In the genomic region with DNA sequence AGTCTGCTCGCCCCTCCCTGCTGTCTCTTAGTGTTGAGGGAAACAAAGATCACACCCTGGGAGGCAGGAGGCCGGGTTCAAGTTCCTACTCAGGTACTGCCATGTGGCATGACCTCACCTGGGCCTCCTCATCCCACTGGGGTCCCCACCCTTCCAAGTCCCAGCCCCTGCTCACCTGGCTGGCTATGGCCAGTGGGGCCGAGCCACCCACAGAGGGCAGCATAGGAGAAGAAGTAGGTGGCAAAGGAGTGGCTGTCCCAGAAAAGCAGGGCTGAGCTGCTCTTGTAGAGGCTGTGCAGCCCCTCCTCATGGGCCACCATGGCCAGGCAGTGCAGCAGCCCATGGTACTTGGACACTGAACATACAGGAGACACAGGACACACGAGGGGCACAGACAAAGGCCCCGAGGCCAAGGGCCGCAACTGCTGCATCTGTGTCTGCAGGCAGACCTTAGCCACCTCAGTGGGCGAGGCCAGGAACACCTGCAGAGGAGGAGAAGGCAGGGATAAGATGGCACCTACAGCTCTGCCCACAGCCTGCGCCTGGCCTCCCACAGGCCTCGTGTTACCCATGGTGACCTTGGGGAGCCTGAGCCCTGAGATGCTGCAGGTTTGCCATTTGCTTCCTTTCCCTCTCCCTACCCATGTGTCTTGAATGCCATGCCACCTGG, we compare ENCODE assay signal across 2 cellular contexts.
TF ChIP-seq lines count a peak whose summit lies in the region.

No MANE protein-coding gene starts in this region.

TF ChIP-seq in HCT116, 20 proteins besides CTCF, POLR2A, EP300 and RAD21:
- TF ChIP-seq ELF1 (IDR thresholded peaks at IDR 0.05; ENCODE audit: borderline replicate concordance, low read depth) (no peak), SP1 (IDR thresholded peaks at IDR 0.05; ENCODE audit: low read depth) (no peak), CBX3 (IDR thresholded peaks at IDR 0.05; ENCODE audit: low read depth) (no peak), EZH2 (IDR thresholded peaks at IDR 0.05) (no peak), TCF7L2 (IDR thresholded peaks at IDR 0.05; ENCODE audit: borderline replicate concordance, extremely low read depth, insufficient read depth, insufficient read length) (no peak), EZH2phosphoT487 (IDR thresholded peaks at IDR 0.05; ENCODE audit: borderline replicate concordance) (no peak), JUND (IDR thresholded peaks at IDR 0.05) (no peak), YY1 (IDR thresholded peaks at IDR 0.05; ENCODE audit: extremely low read depth, insufficient replicate concordance, low read depth, low read length) (no peak), ZFX (IDR thresholded peaks at IDR 0.05) (no peak), REST (IDR thresholded peaks at IDR 0.05; ENCODE audit: low read depth) (no peak), CEBPB (IDR thresholded peaks at IDR 0.05; ENCODE audit: low read depth) (no peak), ZNF274 (IDR thresholded peaks at IDR 0.05; ENCODE audit: low read depth, low read length) (no peak), POLR2AphosphoS5 (IDR thresholded peaks at IDR 0.05; ENCODE audit: low read depth, low read length) (no peak), EGR1 (IDR thresholded peaks at IDR 0.05; ENCODE audit: low read depth) (no peak), SRF (IDR thresholded peaks at IDR 0.05; ENCODE audit: low read depth) (no peak), MAX (IDR thresholded peaks at IDR 0.05) (no peak), SIN3A (IDR thresholded peaks at IDR 0.05; ENCODE audit: low read depth) (no peak), ATF3 (IDR thresholded peaks at IDR 0.05) (no peak)
- TF ChIP-seq, protein P1, sequence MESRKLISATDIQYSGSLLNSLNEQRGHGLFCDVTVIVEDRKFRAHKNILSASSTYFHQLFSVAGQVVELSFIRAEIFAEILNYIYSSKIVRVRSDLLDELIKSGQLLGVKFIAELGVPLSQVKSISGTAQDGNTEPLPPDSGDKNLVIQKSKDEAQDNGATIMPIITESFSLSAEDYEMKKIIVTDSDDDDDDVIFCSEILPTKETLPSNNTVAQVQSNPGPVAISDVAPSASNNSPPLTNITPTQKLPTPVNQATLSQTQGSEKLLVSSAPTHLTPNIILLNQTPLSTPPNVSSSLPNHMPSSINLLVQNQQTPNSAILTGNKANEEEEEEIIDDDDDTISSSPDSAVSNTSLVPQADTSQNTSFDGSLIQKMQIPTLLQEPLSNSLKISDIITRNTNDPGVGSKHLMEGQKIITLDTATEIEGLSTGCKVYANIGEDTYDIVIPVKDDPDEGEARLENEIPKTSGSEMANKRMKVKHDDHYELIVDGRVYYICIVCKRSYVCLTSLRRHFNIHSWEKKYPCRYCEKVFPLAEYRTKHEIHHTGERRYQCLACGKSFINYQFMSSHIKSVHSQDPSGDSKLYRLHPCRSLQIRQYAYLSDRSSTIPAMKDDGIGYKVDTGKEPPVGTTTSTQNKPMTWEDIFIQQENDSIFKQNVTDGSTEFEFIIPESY (IDR thresholded peaks at IDR 0.05; ENCODE audit: extremely low read depth, insufficient replicate concordance, low read length) = no peak

TF ChIP-seq in HepG2, 621 proteins besides CTCF, POLR2A, EP300 and RAD21:
- TF ChIP-seq ZFP90 (CRISPR knock-in tag; IDR thresholded peaks at IDR 0.05; ENCODE audit: borderline replicate concordance) = no peak
- no peak for TF ChIP-seq ZFP37 (CRISPR knock-in tag; IDR thresholded peaks at IDR 0.05; ENCODE audit: borderline replicate concordance)
- TF ChIP-seq MBD4 (IDR thresholded peaks at IDR 0.05; ENCODE audit: borderline replicate concordance, low read length) = no peak
- peak; percentile 51 for TF ChIP-seq STAG1 (CRISPR knock-in tag; IDR thresholded peaks at IDR 0.05)
- no peak for TF ChIP-seq ZNF256 (CRISPR knock-in tag; conservative IDR thresholded peaks at IDR 0.05)
- TF ChIP-seq ZXDC (CRISPR knock-in tag; IDR thresholded peaks at IDR 0.05) = no peak
- TF ChIP-seq MNT (IDR thresholded peaks at IDR 0.05) = peak; percentile 65
